Comparison of ENCODE assay signal across 8 cellular contexts in the genomic region with DNA sequence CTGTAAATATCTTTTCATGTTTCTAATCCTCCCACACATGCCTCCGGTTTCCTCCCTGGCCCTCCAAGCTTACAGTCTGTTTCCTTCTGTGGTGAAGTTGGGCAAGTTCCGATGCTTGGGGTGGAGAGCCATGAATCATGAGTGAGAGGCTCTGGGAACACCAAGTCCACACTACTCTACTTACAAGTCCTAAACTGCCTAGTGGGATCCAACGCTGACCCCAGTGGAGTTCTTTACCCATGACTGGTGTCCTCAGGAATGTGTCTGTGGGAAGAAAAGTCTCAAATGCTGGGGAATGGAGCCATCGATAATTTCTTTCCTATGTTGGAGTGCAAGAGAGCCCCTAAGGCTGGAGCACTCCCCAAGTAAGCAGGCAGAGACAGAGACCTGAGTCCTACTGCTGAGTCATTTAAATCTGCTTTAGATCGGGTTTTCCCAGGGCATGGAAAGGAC.
DNase-seq lines count a peak whose midpoint lies in the region; ATAC-seq and TF ChIP-seq lines count a peak whose summit lies in the region.

No MANE protein-coding gene starts in this region.

- H3K9me3 Mint-ChIP-seq in MCF 10A (ENCODE audit: unreplicated experiment) = no peaks in the 10 kb centered on the region
- H3K9me3 Mint-ChIP-seq in effector memory CD8-positive, alpha-beta T cell = no peaks in the 10 kb centered on the region
- no peaks in the 10 kb centered on the region for H3K9me3 Mint-ChIP-seq in endodermal cell

- H3K27me3 Mint-ChIP-seq in MCF 10A (ENCODE audit: insufficient read depth, unreplicated experiment) = no peaks in the 10 kb centered on the region
- no peaks in the 10 kb centered on the region for H3K27me3 Mint-ChIP-seq in effector memory CD8-positive, alpha-beta T cell
- peaks cover 3% of the 10 kb centered on the region for H3K27me3 Mint-ChIP-seq in endodermal cell (ENCODE audit: insufficient read depth)

- peak; percentile 100 for DNase-seq in AG04449 (ENCODE audit: low read depth, low spot score)
- peak; percentile 84 to 88 for DNase-seq in NOMO-1 (lab: John Stamatoyannopoulos, UW; ENCODE audit: unreplicated experiment in 2 of 2)
- peak; percentile 99 for DNase-seq in MCF 10A (ENCODE audit: unreplicated experiment)
- DNase-seq in effector memory CD8-positive, alpha-beta T cell = no peak
- DNase-seq in endodermal cell = no peak
- DNase-seq in Karpas-422 = no peak

- no peak overlapping the region for H3K4me3 ChIP-seq in AG04449 (ENCODE audit: low read depth, low read length)
- H3K4me3 ChIP-seq in muscle layer of duodenum (ENCODE audit: low read depth in 1 of 2, low read length in 2 of 2) = no peak overlapping the region
- no peak overlapping the region for H3K4me3 ChIP-seq in endodermal cell (ENCODE audit: low read length)
- H3K4me3 ChIP-seq in Karpas-422 (ENCODE audit: low read length) = no peak overlapping the region

- H4K20me1 ChIP-seq in Karpas-422 (ENCODE audit: insufficient read depth, low read depth, low read length) = no peaks in the 10 kb centered on the region

- POLR2A ChIA-PET in AG04449 (lab: Yijun Ruan, JAX) = interaction anchor here (0.7 to 4.2 kb wide), 12 partner anchors 10 to 235 kb away, joined by 3 to 51 read pairs (median 6); a partner anchor contains a TSS
- POLR2A ChIA-PET in MCF 10A (lab: Yijun Ruan, JAX) = interaction anchor here (0.6 to 6.8 kb wide), 34 partner anchors 8 to 1162 kb away, joined by 3 to 172 read pairs (median 5); a partner anchor contains a TSS

- H3K9ac ChIP-seq in endodermal cell (ENCODE audit: extremely low read depth, low read length, poor library complexity, severe bottlenecking) (no peak overlapping the region), Karpas-422 (ENCODE audit: low read length) (no peak overlapping the region)

- no TSS peak for BruUV-seq in MCF 10A (replicated peaks; lab: Mats Ljungman, UMichigan)

- intact Hi-C loops in MCF 10A (cut with micrococcal nuclease) = loop anchor here (1.0 to 10.0 kb wide), 7 partner anchors 72 to 434 kb away; a partner anchor contains a TSS

- no peaks in the 10 kb centered on the region for H3K9me3 ChIP-seq in muscle layer of duodenum (ENCODE audit: control insufficient read depth in 1 of 2, low read length in 2 of 2)
- no peaks in the 10 kb centered on the region for H3K9me3 ChIP-seq in endodermal cell (ENCODE audit: control insufficient read depth, low read length)
- no peaks in the 10 kb centered on the region for H3K9me3 ChIP-seq in Karpas-422 (ENCODE audit: low read length)

- no peak for ATAC-seq in HG03025 (IDR thresholded peaks at IDR 0.05; ENCODE audit: low FRiP score, unreplicated experiment)
- no peak for ATAC-seq in effector memory CD8-positive, alpha-beta T cell (replicated peaks)

- H3K4me1 Mint-ChIP-seq in MCF 10A (ENCODE audit: insufficient read depth, unreplicated experiment) (peaks cover 17% of the 10 kb centered on the region), endodermal cell (peaks cover 41% of the 10 kb centered on the region)
- peaks cover 0 to 3% of the 10 kb centered on the region in 2 donors for H3K4me1 Mint-ChIP-seq in effector memory CD8-positive, alpha-beta T cell (ENCODE audit: low read depth in 2 of 2)

- H2AFZ ChIP-seq in Karpas-422 (ENCODE audit: low read length) = no peak overlapping the region

- no peaks in the 10 kb centered on the region for H3K27me3 ChIP-seq in muscle layer of duodenum (ENCODE audit: low read depth, low read length)
- no peaks in the 10 kb centered on the region for H3K27me3 ChIP-seq in endodermal cell (ENCODE audit: control insufficient read depth, insufficient read depth, low read length, poor library complexity, severe bottlenecking)
- H3K27me3 ChIP-seq in Karpas-422 (ENCODE audit: low read length) = no peaks in the 10 kb centered on the region

- H3K36me3 ChIP-seq in muscle layer of duodenum (ENCODE audit: control insufficient read depth in 1 of 2, insufficient read depth in 2 of 2, low read length in 2 of 2) (no peaks in the 10 kb centered on the region), endodermal cell (ENCODE audit: control insufficient read depth, insufficient read depth, low read length) (no peaks in the 10 kb centered on the region), Karpas-422 (ENCODE audit: insufficient read depth, low read length) (peaks cover 11% of the 10 kb centered on the region; the same call in 1 of the 2 replicates)

- H3K9me2 ChIP-seq in Karpas-422 (replicated peaks; ENCODE audit: insufficient read depth, low read length) = no peaks in the 10 kb centered on the region

- TF ChIP-seq CTCF in AG04449 (IDR thresholded peaks at IDR 0.05; ENCODE audit: insufficient read depth, low read length, missing control alignments) = no peak
- TF ChIP-seq CTCF in MCF 10A (IDR thresholded peaks at IDR 0.05; ENCODE audit: unreplicated experiment) = no peak
- no peak for TF ChIP-seq CTCF in endodermal cell (conservative IDR thresholded peaks at IDR 0.05)

- H3K27ac ChIP-seq in muscle layer of duodenum (ENCODE audit: low read length) (peak overlapping the region; percentile 41), endodermal cell (ENCODE audit: low read depth, low read length) (no peak overlapping the region), Karpas-422 (ENCODE audit: low read length) (no peak overlapping the region)

- no peak overlapping the region for H3K4me3 Mint-ChIP-seq in MCF 10A (ENCODE audit: unreplicated experiment)
- no peak overlapping the region for H3K4me3 Mint-ChIP-seq in effector memory CD8-positive, alpha-beta T cell
- no peak overlapping the region for H3K4me3 Mint-ChIP-seq in endodermal cell

- H3K36me3 Mint-ChIP-seq in MCF 10A (ENCODE audit: insufficient read depth, unreplicated experiment) = no peaks in the 10 kb centered on the region
- no peaks in the 10 kb centered on the region for H3K36me3 Mint-ChIP-seq in effector memory CD8-positive, alpha-beta T cell (ENCODE audit: insufficient read depth)
- no peaks in the 10 kb centered on the region for H3K36me3 Mint-ChIP-seq in endodermal cell (ENCODE audit: low read depth)

- CTCF ChIA-PET in AG04449 (lab: Yijun Ruan, JAX) = interaction anchor here (0.8 to 4.8 kb wide), 7 partner anchors 9 to 234 kb away, joined by 3 to 25 read pairs (median 7); no protein-coding TSS in a partner anchor
- CTCF ChIA-PET in MCF 10A (lab: Yijun Ruan, JAX) = interaction anchor here (0.5 to 2.8 kb wide), 20 partner anchors 8 to 293 kb away, joined by 3 to 15 read pairs (median 4); no protein-coding TSS in a partner anchor

- H3K27ac Mint-ChIP-seq in MCF 10A (ENCODE audit: low read depth, unreplicated experiment) (no peak overlapping the region), endodermal cell (no peak overlapping the region)
- no peak overlapping the region for H3K27ac Mint-ChIP-seq in effector memory CD8-positive, alpha-beta T cell

- no peaks in the 10 kb centered on the region for H3K79me2 ChIP-seq in Karpas-422 (ENCODE audit: low read length)

- H3K4me1 ChIP-seq in muscle layer of duodenum (ENCODE audit: control insufficient read depth in 1 of 2, insufficient read depth in 2 of 2, low read length in 2 of 2) = peaks cover 0 to 3% of the 10 kb centered on the region in 2 donors
- H3K4me1 ChIP-seq in endodermal cell (ENCODE audit: control insufficient read depth, insufficient read depth, low read length) = peaks cover 23% of the 10 kb centered on the region
- peaks cover 7% of the 10 kb centered on the region for H3K4me1 ChIP-seq in Karpas-422 (ENCODE audit: low read length)

- 79 to 93% methylated on average over 3 to 5 of the region's 5 CpGs for WGBS in endodermal cell (ENCODE audit: insufficient coverage in 1 of 2, insufficient read length in 1 of 2), 2 experiments

- H3K4me2 ChIP-seq in Karpas-422 (ENCODE audit: low read depth, low read length, poor library complexity, severe bottlenecking) = no peak overlapping the region

Comparison
In these comparisons a context has a peak if more than half of its experiments do, and no peak if none do; other contexts are left out.
1. DNase-seq: peak in AG04449 (single experiment), NOMO-1 (2 of 2) and MCF 10A (single experiment); none in effector memory CD8-positive, alpha-beta T cell (0 of 3), endodermal cell (single experiment) and Karpas-422 (single experiment).